ENCODE assay signal across 8 cellular contexts in the genomic region with DNA sequence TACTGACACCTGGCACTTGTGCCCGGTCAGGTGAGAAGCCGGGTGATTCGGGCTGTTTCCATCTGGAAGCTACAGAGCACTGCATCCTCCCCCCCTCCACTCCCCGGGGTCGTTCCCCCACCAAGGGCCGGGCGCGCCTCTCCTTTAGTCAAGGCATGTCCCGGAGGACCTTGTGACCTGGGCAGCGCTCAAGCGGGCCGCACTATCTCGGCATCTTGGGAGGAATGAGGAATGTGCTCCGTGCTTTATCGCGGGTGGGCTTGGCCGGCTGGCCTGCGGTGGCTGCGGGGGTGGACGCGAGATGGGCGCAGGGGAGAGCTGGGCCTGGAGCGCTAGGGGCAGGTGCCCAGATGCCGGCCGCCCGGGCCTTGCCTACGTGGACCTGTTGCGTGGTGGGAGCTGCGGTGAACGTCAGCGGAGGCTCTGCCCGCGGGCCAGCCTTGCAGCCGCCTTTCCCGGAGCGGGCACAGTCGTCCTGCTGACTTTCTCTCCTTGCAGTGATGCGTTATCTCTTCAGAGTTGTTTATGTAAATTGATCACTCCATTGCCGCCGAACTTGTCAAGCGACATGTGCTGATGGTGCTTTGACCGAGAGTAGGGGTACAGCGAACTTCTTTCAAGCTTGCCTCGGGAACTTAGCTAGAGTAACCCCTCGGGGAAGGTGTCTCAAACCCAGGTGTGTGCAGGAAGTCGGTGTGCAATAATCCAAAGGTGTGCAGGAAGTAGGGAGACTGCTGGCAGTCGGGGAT. TPM values are rescaled to one million over a fixed set of nuclear protein-coding genes. Genes with fewer than 3 reads are reported as not detected.
DNase-seq lines count a peak whose midpoint lies in the region; TF ChIP-seq lines count a peak whose summit lies in the region.

No MANE protein-coding gene starts in this region.

- no peaks in the 10 kb centered on the region for H3K27me3 ChIP-seq in dorsolateral prefrontal cortex

- peak; percentile 8 for DNase-seq in NCI-H2227 (lab: John Stamatoyannopoulos, UW; ENCODE audit: unreplicated experiment)
- DNase-seq in NCI-H2227 treated with DMSO at 0.1 percent for 48 hours (lab: John Stamatoyannopoulos, UW): no peak
- peak; percentile 15 for DNase-seq in SK-N-DZ (ENCODE audit: low spot score)
- DNase-seq in dorsolateral prefrontal cortex: peak in 7 of 10 donors; percentile 21 to 63 (median 36)
- peak; percentile 43 to 51 for DNase-seq in lung microvascular endothelial cell (ENCODE audit: low read depth in 2 of 2)
- DNase-seq in substantia nigra (lab: John Stamatoyannopoulos, UW): peak in 31 of 49 donors; percentile 4 to 67 (median 40)
- no peak for DNase-seq in NCI-H2029 (lab: John Stamatoyannopoulos, UW)
- DNase-seq in HuH-7.5 (ENCODE audit: low spot score): no peak

- peak overlapping the region; percentile 57 to 99 (median 92) for H3K4me3 ChIP-seq in dorsolateral prefrontal cortex

- H3K27ac ChIP-seq in dorsolateral prefrontal cortex (peak overlapping the region in 57 of 59 donors; percentile 28 to 95 (median 90)), substantia nigra (ENCODE audit: low read depth, low read length, poor library complexity, severe bottlenecking) (peak overlapping the region; percentile 76)

- intact Hi-C loops in dorsolateral prefrontal cortex (cut with DNase I): loop anchor here (2.0 to 5.0 kb wide), 4 partner anchors 41 to 115 kb away; no protein-coding TSS in a partner anchor

- no peak for TF ChIP-seq CTCF in dorsolateral prefrontal cortex (IDR thresholded peaks at IDR 0.05 in 54 of 56, conservative IDR thresholded peaks at IDR 0.05 in 2 of 56; ENCODE audit: low read depth in 1 of 56, partially characterized antibody in 56 of 56)

RNA-seq across cellular contexts. Expression of a gene that starts 1.1 kb away (rescaled TPM):
- polyA plus RNA-seq in SK-N-DZ (2014; cell fraction: cytosol; rRNA removed): 5.0 and 7.0 TPM in 2 replicates
- polyA plus RNA-seq in SK-N-DZ (2014; cell fraction: nucleus; rRNA removed): 7.8 and 13.3 TPM in 2 replicates
- total RNA-seq in dorsolateral prefrontal cortex: 10 to 100 TPM in 112 of 120 experiments, 1 to 10 TPM in 8; 5.4 to 73.2 (median 19.4) TPM
- 38.4 and 77.8 TPM in 2 replicates for total RNA-seq in lung microvascular endothelial cell

Comparison
In these comparisons a context has a peak if more than half of its experiments do, and no peak if none do; other contexts are left out.
1. DNase-seq: peak in NCI-H2227 (single experiment), SK-N-DZ (single experiment), dorsolateral prefrontal cortex (7 of 10), lung microvascular endothelial cell (2 of 2) and substantia nigra (31 of 49); none in NCI-H2227 treated with DMSO at 0.1 percent for 48 hours (single experiment), NCI-H2029 (single experiment) and HuH-7.5 (single experiment).